In the genomic region with DNA sequence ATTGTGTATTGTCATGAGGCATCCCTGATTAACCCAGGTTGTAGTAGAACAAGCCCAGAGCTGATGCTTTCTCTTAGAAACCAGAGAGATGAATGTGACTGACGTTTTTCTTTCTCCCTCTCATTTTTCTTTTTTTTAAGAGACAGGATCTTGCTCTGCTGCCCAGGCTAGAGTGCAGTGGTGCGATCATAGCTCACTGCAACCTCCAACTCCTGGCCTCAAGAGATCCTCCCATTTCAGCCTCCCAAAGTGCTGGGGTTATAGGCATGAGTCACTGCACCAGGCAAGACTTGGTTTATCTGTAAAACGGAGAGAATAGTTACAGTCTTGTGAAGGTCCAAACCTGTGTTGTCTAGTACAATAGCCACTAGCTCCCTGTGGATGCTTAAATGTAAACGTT, we compare ENCODE assay signal across 21 cellular contexts.
"Had no signal": no experiment of that assay in that cellular context is flagged by ENCODE, and none has a peak within 500 bp of the region (broad histone marks: within the 10 kb centered on the region; RNA-seq: fewer than 3 reads in every experiment).

No MANE protein-coding gene starts in this region.

- DNase-seq: IMR-90, Kasumi-1, MM.1S, NCI-H1105, NCI-H1417, NCI-H1436 treated with DMSO at 0.1 percent for 48 hours, NCI-H1694, NCI-H187 treated with DMSO at 0.1 percent for 48 hours, NCI-H2029 treated with DMSO at 0.1 percent for 48 hours, NCI-H2171 treated with DMSO at 0.1 percent for 48 hours, NCI-H345, NCI-H446 treated with DMSO at 0.1 percent for 48 hours, NCI-H510A treated with DMSO at 0.1 percent for 48 hours, NCI-H526, Right ventricle myocardium superior, RPMI8226, SIG-M5 had no signal

- H3K27ac ChIP-seq: KMS-11, SJSA1, SK-N-MC had no signal

- H3K4me3 ChIP-seq: SJSA1, SK-N-MC had no signal

- H3K4me2 ChIP-seq: KMS-11 had no signal

- H3K9ac ChIP-seq: KMS-11 had no signal

- H3K9me3 ChIP-seq: SJSA1 had no signal

- H3K27me3 ChIP-seq: SJSA1 had no signal

- FAIRE-seq: RCC 7860 had no signal
